Comparison of ENCODE assay signal across 19 cellular contexts in genomic region chr17:80960037-80960796, GRCh38. TPM values are rescaled to one million over a fixed set of nuclear protein-coding genes. Genes with fewer than 3 reads are reported as not detected.
DNase-seq lines count a peak whose midpoint lies in the region; ATAC-seq and TF ChIP-seq lines count a peak whose summit lies in the region.
"Had no signal": no experiment of that assay in that cellular context is flagged by ENCODE, and none has a peak within 500 bp of the region (broad histone marks: within the 10 kb centered on the region; RNA-seq: fewer than 3 reads in every experiment).

No MANE protein-coding gene starts in this region.

- peaks cover 6% of the 10 kb centered on the region for H3K36me3 Mint-ChIP-seq in mesothelial cell of epicardium

- peak overlapping the region; percentile 92 for H3K27ac ChIP-seq in right atrium auricular region
- peak overlapping the region; percentile 91 to 93 (median 91) for H3K27ac ChIP-seq in sigmoid colon
- H3K27ac ChIP-seq: parathyroid adenoma had no signal

- H3K27me3 ChIP-seq in right atrium auricular region (no peaks in the 10 kb centered on the region), sigmoid colon (no peaks in the 10 kb centered on the region)
- H3K27me3 ChIP-seq: upper lobe of left lung had no signal

- no peak overlapping the region for H3K4me3 Mint-ChIP-seq in mesothelial cell of epicardium
- H3K4me3 Mint-ChIP-seq: activated CD4-positive, alpha-beta T cell treated with anti-CD3 and anti-CD28 coated beads, Interleukin-2, amount 10 ng/mL, durations not matched to agents 24 days and 14 days; activated T-cell treated with anti-CD3 and anti-CD28 coated beads, Interleukin-2, amount 50 U/mL, for 24 hours; CD4-positive, alpha-beta memory T cell; dendritic cell treated with granulocyte-macrophage colony-stimulating factor and Interleukin-4, amounts not matched to agents 40 ng/mL and 50 ng/mL, for 4 days had no signal

- 89 to 91% methylated on average over 24 of the region's 24 CpGs for WGBS in sigmoid colon, 2 donors

- H3K27me3 Mint-ChIP-seq in mesothelial cell of epicardium (ENCODE audit: low read depth), result no peaks in the 10 kb centered on the region
- H3K27me3 Mint-ChIP-seq: activated CD4-positive, alpha-beta T cell treated with anti-CD3 and anti-CD28 coated beads, Interleukin-2, amount 10 ng/mL, durations not matched to agents 24 days and 14 days; activated T-cell treated with anti-CD3 and anti-CD28 coated beads, Interleukin-2, amount 50 U/mL, for 24 hours; CD4-positive, alpha-beta memory T cell; dendritic cell treated with granulocyte-macrophage colony-stimulating factor and Interleukin-4, amounts not matched to agents 40 ng/mL and 50 ng/mL, for 4 days had no signal

- intact Hi-C loops in Right ventricle myocardium inferior (cut with DNase I) (no loop called here), cardiac septum (cut with DNase I) (loop anchor here (5.0 kb wide), 1 partner anchor 88 kb away; no protein-coding TSS in a partner anchor), sigmoid colon (cut with DNase I) (loop anchor here (10.0 kb wide), 1 partner anchor 505 kb away; no protein-coding TSS in a partner anchor)

- H3K4me1 Mint-ChIP-seq in mesothelial cell of epicardium, result peaks cover 5% of the 10 kb centered on the region
- H3K4me1 Mint-ChIP-seq: activated CD4-positive, alpha-beta T cell treated with anti-CD3 and anti-CD28 coated beads, Interleukin-2, amount 10 ng/mL, durations not matched to agents 24 days and 14 days; CD4-positive, alpha-beta memory T cell had no signal

- H3K9me3 ChIP-seq in right atrium auricular region (no peaks in the 10 kb centered on the region), sigmoid colon (no peaks in the 10 kb centered on the region)
- H3K9me3 ChIP-seq: upper lobe of left lung had no signal

- TF ChIP-seq CTCF in right atrium auricular region (IDR thresholded peaks at IDR 0.05) (no peak), sigmoid colon (IDR thresholded peaks at IDR 0.05) (no peak), mesothelial cell of epicardium (IDR thresholded peaks at IDR 0.05; ENCODE audit: unreplicated experiment) (no peak)

- H3K9me3 Mint-ChIP-seq in mesothelial cell of epicardium, result peaks cover under 1% of the 10 kb centered on the region
- H3K9me3 Mint-ChIP-seq: activated CD4-positive, alpha-beta T cell treated with anti-CD3 and anti-CD28 coated beads, Interleukin-2, amount 10 ng/mL, durations not matched to agents 24 days and 14 days; activated T-cell treated with anti-CD3 and anti-CD28 coated beads, Interleukin-2, amount 50 U/mL, for 24 hours; CD4-positive, alpha-beta memory T cell; dendritic cell treated with granulocyte-macrophage colony-stimulating factor and Interleukin-4, amounts not matched to agents 40 ng/mL and 50 ng/mL, for 4 days had no signal

- H3K36me3 ChIP-seq in right atrium auricular region, result peaks cover 9% of the 10 kb centered on the region
- peaks cover 0 to 16% (median 3%) of the 10 kb centered on the region in 4 donors for H3K36me3 ChIP-seq in sigmoid colon

- ATAC-seq in Right ventricle myocardium inferior (peak; percentile 33), GM21786 (IDR thresholded peaks at IDR 0.05; ENCODE audit: unreplicated experiment) (no peak), HG03378 (IDR thresholded peaks at IDR 0.05; ENCODE audit: unreplicated experiment) (no peak)
- ATAC-seq: GM12878 had no signal

- H3K4me3 ChIP-seq in right atrium auricular region (no peak overlapping the region), sigmoid colon (peak overlapping the region in 1 of 4 donors; percentile 6)
- H3K4me3 ChIP-seq: GM12878, upper lobe of left lung had no signal

- TF ChIP-seq POLR2A in sigmoid colon (IDR thresholded peaks at IDR 0.05), result no peak

- no peak overlapping the region for H3K27ac Mint-ChIP-seq in mesothelial cell of epicardium
- H3K27ac Mint-ChIP-seq: activated CD4-positive, alpha-beta T cell treated with anti-CD3 and anti-CD28 coated beads, Interleukin-2, amount 10 ng/mL, durations not matched to agents 24 days and 14 days; activated T-cell treated with anti-CD3 and anti-CD28 coated beads, Interleukin-2, amount 50 U/mL, for 24 hours; CD4-positive, alpha-beta memory T cell; dendritic cell treated with granulocyte-macrophage colony-stimulating factor and Interleukin-4, amounts not matched to agents 40 ng/mL and 50 ng/mL, for 4 days had no signal

- DNase-seq in Right ventricle myocardium inferior (ENCODE audit: missing footprints) (peak; percentile 73), cardiac septum (ENCODE audit: low spot score) (no peak), right atrium auricular region (ENCODE audit: low spot score) (no peak), sigmoid colon (no peak), mesothelial cell of epicardium (ENCODE audit: low spot score in 2 of 2, unreplicated experiment in 2 of 2) (no peak)
- no peak for DNase-seq in effector CD8-positive, alpha-beta T cell (lab: John Stamatoyannopoulos, UW)
- DNase-seq: activated CD4-positive, alpha-beta T cell treated with anti-CD3 and anti-CD28 coated beads, Interleukin-2, amount 10 ng/mL, durations not matched to agents 24 days and 14 days; activated T-cell treated with anti-CD3 and anti-CD28 coated beads, Interleukin-2, amount 50 U/mL, for 24 hours; CD4-positive, alpha-beta memory T cell; NCI-H2081 treated with DMSO at 0.1 percent for 48 hours; NCI-H774; SHP77; T-helper 9 cell had no signal

- peaks cover 0 to 39% of the 10 kb centered on the region in 2 donors for H3K4me1 ChIP-seq in right atrium auricular region
- H3K4me1 ChIP-seq in sigmoid colon, result peaks cover 0 to 46% (median 44%) of the 10 kb centered on the region in 4 donors
- H3K4me1 ChIP-seq: parathyroid adenoma had no signal

- no peak for TF ChIP-seq EP300 in sigmoid colon (IDR thresholded peaks at IDR 0.05)

RNA-seq across cellular contexts. Expression of gene CHMP6, which starts 31.4 kb away (rescaled TPM):
- total RNA-seq in Right ventricle myocardium inferior (19.0 TPM), cardiac septum (21.7 TPM), right atrium auricular region (10 to 100 TPM; 12.9 to 17.5 TPM), sigmoid colon (10 to 100 TPM; 15.7 to 28.2 (median 22.2) TPM), mesothelial cell of epicardium (23.1 to 26.9 TPM (median 26.5 TPM) in 3 replicates)
- 10 to 100 TPM; 36.3 to 40.4 (median 37.2) TPM for polyA plus RNA-seq in sigmoid colon
